In genomic region chr19:58477871-58478270, GRCh38 we compare ENCODE assay signal across 1 cellular context.
TF ChIP-seq lines count a peak whose summit lies in the region.

No MANE protein-coding gene starts in this region.

TF ChIP-seq in GM12878, 131 proteins besides CTCF, POLR2A, EP300 and RAD21:
- TF ChIP-seq SREBF1 (IDR thresholded peaks at IDR 0.05; ENCODE audit: low read length) (no peak), JUND (IDR thresholded peaks at IDR 0.05; ENCODE audit: low read depth, low read length) (no peak), FOS (IDR thresholded peaks at IDR 0.05; ENCODE audit: borderline replicate concordance, extremely low read depth, insufficient read length) (no peak), FOXM1 (IDR thresholded peaks at IDR 0.05; ENCODE audit: low read depth, low read length) (no peak), CREM (IDR thresholded peaks at IDR 0.05; ENCODE audit: low read depth) (no peak), TARDBP (IDR thresholded peaks at IDR 0.05; ENCODE audit: borderline replicate concordance) (no peak), SRF (IDR thresholded peaks at IDR 0.05; ENCODE audit: low read depth in 2 of 2, low read length in 2 of 2) (no peak)
- TF ChIP-seq, protein P1, sequence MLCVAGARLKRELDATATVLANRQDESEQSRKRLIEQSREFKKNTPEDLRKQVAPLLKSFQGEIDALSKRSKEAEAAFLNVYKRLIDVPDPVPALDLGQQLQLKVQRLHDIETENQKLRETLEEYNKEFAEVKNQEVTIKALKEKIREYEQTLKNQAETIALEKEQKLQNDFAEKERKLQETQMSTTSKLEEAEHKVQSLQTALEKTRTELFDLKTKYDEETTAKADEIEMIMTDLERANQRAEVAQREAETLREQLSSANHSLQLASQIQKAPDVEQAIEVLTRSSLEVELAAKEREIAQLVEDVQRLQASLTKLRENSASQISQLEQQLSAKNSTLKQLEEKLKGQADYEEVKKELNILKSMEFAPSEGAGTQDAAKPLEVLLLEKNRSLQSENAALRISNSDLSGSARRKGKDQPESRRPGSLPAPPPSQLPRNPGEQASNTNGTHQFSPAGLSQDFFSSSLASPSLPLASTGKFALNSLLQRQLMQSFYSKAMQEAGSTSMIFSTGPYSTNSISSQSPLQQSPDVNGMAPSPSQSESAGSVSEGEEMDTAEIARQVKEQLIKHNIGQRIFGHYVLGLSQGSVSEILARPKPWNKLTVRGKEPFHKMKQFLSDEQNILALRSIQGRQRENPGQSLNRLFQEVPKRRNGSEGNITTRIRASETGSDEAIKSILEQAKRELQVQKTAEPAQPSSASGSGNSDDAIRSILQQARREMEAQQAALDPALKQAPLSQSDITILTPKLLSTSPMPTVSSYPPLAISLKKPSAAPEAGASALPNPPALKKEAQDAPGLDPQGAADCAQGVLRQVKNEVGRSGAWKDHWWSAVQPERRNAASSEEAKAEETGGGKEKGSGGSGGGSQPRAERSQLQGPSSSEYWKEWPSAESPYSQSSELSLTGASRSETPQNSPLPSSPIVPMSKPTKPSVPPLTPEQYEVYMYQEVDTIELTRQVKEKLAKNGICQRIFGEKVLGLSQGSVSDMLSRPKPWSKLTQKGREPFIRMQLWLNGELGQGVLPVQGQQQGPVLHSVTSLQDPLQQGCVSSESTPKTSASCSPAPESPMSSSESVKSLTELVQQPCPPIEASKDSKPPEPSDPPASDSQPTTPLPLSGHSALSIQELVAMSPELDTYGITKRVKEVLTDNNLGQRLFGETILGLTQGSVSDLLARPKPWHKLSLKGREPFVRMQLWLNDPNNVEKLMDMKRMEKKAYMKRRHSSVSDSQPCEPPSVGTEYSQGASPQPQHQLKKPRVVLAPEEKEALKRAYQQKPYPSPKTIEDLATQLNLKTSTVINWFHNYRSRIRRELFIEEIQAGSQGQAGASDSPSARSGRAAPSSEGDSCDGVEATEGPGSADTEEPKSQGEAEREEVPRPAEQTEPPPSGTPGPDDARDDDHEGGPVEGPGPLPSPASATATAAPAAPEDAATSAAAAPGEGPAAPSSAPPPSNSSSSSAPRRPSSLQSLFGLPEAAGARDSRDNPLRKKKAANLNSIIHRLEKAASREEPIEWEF (IDR thresholded peaks at IDR 0.05; ENCODE audit: insufficient replicate concordance, low read depth, low read length), result no peak
